1 cellular context compared by ENCODE assay signal in the genomic region with DNA sequence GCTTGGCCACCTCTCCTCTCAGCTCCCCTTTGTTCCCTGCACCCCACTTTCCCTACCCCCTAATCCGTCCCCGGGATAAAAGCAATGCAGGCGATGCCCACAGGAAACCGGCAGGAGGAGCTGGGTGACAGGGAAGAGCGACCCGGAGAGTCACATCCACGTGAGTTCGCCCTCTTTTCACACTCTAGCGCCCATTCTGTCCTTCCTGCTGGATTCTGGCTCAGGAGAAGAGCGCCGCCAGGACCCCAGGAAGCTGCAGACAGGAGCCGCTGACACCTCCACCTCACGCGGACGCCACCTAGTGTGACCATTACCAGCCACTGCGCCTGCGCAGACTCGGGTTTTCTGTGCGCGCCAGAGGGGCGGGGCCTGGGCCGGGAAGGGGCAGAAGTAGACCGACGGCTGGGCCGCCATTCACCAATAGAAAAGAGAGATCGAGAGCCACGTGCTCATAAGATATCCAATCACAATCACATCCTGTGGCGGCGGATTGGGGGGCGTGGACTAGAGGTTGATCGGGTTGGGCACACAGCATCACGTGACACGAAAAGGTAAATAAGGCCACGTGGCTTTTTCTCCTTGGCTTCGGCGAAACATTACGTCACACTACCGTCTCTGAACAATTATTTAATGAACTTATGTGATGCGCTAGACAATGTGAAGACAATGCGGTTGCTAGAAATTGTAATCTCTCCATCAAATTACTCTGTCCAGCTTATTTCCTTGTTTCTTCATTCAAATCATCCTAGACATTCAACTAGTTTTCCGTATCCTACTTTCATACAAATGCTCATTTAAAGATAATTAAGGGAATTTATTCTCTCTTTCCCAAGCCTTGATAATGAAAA.
TF ChIP-seq lines count a peak whose summit lies in the region.

No MANE protein-coding gene starts in this region.

TF ChIP-seq in HEK293, 187 proteins besides CTCF, POLR2A, EP300 and RAD21 (continued from another document and continues in another):
- TF ChIP-seq, protein P1, sequence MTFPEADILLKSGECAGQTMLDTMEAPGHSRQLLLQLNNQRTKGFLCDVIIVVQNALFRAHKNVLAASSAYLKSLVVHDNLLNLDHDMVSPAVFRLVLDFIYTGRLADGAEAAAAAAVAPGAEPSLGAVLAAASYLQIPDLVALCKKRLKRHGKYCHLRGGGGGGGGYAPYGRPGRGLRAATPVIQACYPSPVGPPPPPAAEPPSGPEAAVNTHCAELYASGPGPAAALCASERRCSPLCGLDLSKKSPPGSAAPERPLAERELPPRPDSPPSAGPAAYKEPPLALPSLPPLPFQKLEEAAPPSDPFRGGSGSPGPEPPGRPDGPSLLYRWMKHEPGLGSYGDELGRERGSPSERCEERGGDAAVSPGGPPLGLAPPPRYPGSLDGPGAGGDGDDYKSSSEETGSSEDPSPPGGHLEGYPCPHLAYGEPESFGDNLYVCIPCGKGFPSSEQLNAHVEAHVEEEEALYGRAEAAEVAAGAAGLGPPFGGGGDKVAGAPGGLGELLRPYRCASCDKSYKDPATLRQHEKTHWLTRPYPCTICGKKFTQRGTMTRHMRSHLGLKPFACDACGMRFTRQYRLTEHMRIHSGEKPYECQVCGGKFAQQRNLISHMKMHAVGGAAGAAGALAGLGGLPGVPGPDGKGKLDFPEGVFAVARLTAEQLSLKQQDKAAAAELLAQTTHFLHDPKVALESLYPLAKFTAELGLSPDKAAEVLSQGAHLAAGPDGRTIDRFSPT (tag by site-specific recombination; IDR thresholded peaks at IDR 0.05), result no peak
- no peak for TF ChIP-seq ZNF585B (tag by site-specific recombination; IDR thresholded peaks at IDR 0.05)
- TF ChIP-seq, protein P2, sequence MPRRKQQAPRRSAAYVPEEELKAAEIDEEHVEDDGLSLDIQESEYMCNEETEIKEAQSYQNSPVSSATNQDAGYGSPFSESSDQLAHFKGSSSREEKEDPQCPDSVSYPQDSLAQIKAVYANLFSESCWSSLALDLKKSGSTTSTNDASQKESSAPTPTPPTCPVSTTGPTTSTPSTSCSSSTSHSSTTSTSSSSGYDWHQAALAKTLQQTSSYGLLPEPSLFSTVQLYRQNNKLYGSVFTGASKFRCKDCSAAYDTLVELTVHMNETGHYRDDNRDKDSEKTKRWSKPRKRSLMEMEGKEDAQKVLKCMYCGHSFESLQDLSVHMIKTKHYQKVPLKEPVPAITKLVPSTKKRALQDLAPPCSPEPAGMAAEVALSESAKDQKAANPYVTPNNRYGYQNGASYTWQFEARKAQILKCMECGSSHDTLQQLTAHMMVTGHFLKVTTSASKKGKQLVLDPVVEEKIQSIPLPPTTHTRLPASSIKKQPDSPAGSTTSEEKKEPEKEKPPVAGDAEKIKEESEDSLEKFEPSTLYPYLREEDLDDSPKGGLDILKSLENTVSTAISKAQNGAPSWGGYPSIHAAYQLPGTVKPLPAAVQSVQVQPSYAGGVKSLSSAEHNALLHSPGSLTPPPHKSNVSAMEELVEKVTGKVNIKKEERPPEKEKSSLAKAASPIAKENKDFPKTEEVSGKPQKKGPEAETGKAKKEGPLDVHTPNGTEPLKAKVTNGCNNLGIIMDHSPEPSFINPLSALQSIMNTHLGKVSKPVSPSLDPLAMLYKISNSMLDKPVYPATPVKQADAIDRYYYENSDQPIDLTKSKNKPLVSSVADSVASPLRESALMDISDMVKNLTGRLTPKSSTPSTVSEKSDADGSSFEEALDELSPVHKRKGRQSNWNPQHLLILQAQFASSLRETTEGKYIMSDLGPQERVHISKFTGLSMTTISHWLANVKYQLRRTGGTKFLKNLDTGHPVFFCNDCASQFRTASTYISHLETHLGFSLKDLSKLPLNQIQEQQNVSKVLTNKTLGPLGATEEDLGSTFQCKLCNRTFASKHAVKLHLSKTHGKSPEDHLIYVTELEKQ (tag by site-specific recombination; IDR thresholded peaks at IDR 0.05; ENCODE audit: borderline replicate concordance), result 0 out of 2 replicates have a peak, but pooled peaks have one; percentile 12
- 0 out of 2 replicates have a peak, but pooled peaks have one; percentile 3 for TF ChIP-seq ZFP69B (tag by site-specific recombination; IDR thresholded peaks at IDR 0.05)
- TF ChIP-seq ZNF239 (tag by site-specific recombination; IDR thresholded peaks at IDR 0.05), result no peak
- no peak for TF ChIP-seq ZNF555 (tag by site-specific recombination; conservative IDR thresholded peaks at IDR 0.05)
- TF ChIP-seq KLF16 (tag by site-specific recombination; IDR thresholded peaks at IDR 0.05), result 0 out of 2 replicates have a peak, but pooled peaks have one; percentile 50
- TF ChIP-seq, protein P3, sequence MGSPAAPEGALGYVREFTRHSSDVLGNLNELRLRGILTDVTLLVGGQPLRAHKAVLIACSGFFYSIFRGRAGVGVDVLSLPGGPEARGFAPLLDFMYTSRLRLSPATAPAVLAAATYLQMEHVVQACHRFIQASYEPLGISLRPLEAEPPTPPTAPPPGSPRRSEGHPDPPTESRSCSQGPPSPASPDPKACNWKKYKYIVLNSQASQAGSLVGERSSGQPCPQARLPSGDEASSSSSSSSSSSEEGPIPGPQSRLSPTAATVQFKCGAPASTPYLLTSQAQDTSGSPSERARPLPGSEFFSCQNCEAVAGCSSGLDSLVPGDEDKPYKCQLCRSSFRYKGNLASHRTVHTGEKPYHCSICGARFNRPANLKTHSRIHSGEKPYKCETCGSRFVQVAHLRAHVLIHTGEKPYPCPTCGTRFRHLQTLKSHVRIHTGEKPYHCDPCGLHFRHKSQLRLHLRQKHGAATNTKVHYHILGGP (tag by site-specific recombination; IDR thresholded peaks at IDR 0.05), result no peak
- no peak for TF ChIP-seq ZNF830 (tag by site-specific recombination; IDR thresholded peaks at IDR 0.05; ENCODE audit: low read depth)
- no peak for TF ChIP-seq HOXA7 (CRISPR knock-in tag; IDR thresholded peaks at IDR 0.05; ENCODE audit: borderline replicate concordance)
- TF ChIP-seq, protein P4, sequence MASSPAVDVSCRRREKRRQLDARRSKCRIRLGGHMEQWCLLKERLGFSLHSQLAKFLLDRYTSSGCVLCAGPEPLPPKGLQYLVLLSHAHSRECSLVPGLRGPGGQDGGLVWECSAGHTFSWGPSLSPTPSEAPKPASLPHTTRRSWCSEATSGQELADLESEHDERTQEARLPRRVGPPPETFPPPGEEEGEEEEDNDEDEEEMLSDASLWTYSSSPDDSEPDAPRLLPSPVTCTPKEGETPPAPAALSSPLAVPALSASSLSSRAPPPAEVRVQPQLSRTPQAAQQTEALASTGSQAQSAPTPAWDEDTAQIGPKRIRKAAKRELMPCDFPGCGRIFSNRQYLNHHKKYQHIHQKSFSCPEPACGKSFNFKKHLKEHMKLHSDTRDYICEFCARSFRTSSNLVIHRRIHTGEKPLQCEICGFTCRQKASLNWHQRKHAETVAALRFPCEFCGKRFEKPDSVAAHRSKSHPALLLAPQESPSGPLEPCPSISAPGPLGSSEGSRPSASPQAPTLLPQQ (tag by site-specific recombination; IDR thresholded peaks at IDR 0.05), result peak; percentile 31; the same call in 1 of the 2 replicates
- TF ChIP-seq ZNF426 (tag by site-specific recombination; IDR thresholded peaks at IDR 0.05), result no peak
- TF ChIP-seq IKZF3 (tag by site-specific recombination; IDR thresholded peaks at IDR 0.05), result peak; percentile 84
- TF ChIP-seq ZNF626 (tag by site-specific recombination; IDR thresholded peaks at IDR 0.05), result no peak
- peak; percentile 95 for TF ChIP-seq SP2 (tag by site-specific recombination; IDR thresholded peaks at IDR 0.05)
- no peak for TF ChIP-seq MZF1 (tag by site-specific recombination; IDR thresholded peaks at IDR 0.05; ENCODE audit: borderline replicate concordance)
- TF ChIP-seq OVOL3 (tag by site-specific recombination; IDR thresholded peaks at IDR 0.05), result no peak
- TF ChIP-seq ZNF354C (tag by site-specific recombination; IDR thresholded peaks at IDR 0.05; ENCODE audit: borderline replicate concordance, low read depth), result no peak
- TF ChIP-seq ZNF600 (tag by site-specific recombination; IDR thresholded peaks at IDR 0.05), result peak; percentile 54
- no peak for TF ChIP-seq YY1 (tag by site-specific recombination; IDR thresholded peaks at IDR 0.05)
- TF ChIP-seq ZNF19 (tag by site-specific recombination; IDR thresholded peaks at IDR 0.05; ENCODE audit: low read depth), result no peak
- no peak for TF ChIP-seq HOXD13 (CRISPR knock-in tag; IDR thresholded peaks at IDR 0.05; ENCODE audit: borderline replicate concordance)
- TF ChIP-seq KLF9 (tag by site-specific recombination; IDR thresholded peaks at IDR 0.05; ENCODE audit: low read depth), result peak; percentile 87; the same call in 1 of the 2 replicates
- TF ChIP-seq, protein P5, sequence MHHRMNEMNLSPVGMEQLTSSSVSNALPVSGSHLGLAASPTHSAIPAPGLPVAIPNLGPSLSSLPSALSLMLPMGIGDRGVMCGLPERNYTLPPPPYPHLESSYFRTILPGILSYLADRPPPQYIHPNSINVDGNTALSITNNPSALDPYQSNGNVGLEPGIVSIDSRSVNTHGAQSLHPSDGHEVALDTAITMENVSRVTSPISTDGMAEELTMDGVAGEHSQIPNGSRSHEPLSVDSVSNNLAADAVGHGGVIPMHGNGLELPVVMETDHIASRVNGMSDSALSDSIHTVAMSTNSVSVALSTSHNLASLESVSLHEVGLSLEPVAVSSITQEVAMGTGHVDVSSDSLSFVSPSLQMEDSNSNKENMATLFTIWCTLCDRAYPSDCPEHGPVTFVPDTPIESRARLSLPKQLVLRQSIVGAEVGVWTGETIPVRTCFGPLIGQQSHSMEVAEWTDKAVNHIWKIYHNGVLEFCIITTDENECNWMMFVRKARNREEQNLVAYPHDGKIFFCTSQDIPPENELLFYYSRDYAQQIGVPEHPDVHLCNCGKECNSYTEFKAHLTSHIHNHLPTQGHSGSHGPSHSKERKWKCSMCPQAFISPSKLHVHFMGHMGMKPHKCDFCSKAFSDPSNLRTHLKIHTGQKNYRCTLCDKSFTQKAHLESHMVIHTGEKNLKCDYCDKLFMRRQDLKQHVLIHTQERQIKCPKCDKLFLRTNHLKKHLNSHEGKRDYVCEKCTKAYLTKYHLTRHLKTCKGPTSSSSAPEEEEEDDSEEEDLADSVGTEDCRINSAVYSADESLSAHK (tag by site-specific recombination; IDR thresholded peaks at IDR 0.05), result 0 out of 2 replicates have a peak, but pooled peaks have one; percentile 10
- TF ChIP-seq ZNF623 (tag by site-specific recombination; IDR thresholded peaks at IDR 0.05), result no peak
- TF ChIP-seq ZNF292 (tag by site-specific recombination; IDR thresholded peaks at IDR 0.05; ENCODE audit: borderline replicate concordance, low read depth), result no peak
- TF ChIP-seq, protein P6, sequence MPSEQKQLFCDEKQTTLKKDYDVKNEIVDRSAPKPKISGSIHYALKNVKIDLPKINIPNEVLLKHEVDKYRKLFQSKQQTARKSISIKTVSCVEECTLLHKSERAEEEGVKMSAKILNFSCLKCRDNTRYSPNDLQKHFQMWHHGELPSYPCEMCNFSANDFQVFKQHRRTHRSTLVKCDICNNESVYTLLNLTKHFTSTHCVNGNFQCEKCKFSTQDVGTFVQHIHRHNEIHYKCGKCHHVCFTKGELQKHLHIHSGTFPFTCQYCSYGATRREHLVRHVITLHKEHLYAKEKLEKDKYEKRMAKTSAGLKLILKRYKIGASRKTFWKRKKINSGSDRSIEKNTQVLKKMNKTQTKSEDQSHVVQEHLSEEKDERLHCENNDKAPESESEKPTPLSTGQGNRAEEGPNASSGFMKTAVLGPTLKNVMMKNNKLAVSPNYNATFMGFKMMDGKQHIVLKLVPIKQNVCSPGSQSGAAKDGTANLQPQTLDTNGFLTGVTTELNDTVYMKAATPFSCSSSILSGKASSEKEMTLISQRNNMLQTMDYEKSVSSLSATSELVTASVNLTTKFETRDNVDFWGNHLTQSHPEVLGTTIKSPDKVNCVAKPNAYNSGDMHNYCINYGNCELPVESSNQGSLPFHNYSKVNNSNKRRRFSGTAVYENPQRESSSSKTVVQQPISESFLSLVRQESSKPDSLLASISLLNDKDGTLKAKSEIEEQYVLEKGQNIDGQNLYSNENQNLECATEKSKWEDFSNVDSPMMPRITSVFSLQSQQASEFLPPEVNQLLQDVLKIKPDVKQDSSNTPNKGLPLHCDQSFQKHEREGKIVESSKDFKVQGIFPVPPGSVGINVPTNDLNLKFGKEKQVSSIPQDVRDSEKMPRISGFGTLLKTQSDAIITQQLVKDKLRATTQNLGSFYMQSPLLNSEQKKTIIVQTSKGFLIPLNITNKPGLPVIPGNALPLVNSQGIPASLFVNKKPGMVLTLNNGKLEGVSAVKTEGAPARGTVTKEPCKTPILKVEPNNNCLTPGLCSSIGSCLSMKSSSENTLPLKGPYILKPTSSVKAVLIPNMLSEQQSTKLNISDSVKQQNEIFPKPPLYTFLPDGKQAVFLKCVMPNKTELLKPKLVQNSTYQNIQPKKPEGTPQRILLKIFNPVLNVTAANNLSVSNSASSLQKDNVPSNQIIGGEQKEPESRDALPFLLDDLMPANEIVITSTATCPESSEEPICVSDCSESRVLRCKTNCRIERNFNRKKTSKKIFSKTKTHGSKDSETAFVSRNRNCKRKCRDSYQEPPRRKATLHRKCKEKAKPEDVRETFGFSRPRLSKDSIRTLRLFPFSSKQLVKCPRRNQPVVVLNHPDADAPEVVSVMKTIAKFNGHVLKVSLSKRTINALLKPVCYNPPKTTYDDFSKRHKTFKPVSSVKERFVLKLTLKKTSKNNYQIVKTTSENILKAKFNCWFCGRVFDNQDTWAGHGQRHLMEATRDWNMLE (tag by site-specific recombination; conservative IDR thresholded peaks at IDR 0.05; ENCODE audit: low read depth), result 0 out of 2 replicates have a peak, but pooled peaks have one; percentile 53
- TF ChIP-seq, protein P7, sequence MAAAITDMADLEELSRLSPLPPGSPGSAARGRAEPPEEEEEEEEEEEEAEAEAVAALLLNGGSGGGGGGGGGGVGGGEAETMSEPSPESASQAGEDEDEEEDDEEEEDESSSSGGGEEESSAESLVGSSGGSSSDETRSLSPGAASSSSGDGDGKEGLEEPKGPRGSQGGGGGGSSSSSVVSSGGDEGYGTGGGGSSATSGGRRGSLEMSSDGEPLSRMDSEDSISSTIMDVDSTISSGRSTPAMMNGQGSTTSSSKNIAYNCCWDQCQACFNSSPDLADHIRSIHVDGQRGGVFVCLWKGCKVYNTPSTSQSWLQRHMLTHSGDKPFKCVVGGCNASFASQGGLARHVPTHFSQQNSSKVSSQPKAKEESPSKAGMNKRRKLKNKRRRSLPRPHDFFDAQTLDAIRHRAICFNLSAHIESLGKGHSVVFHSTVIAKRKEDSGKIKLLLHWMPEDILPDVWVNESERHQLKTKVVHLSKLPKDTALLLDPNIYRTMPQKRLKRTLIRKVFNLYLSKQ (tag by site-specific recombination; IDR thresholded peaks at IDR 0.05; ENCODE audit: borderline replicate concordance), result no peak
- TF ChIP-seq ZNF624 (tag by site-specific recombination; IDR thresholded peaks at IDR 0.05), result no peak
- no peak for TF ChIP-seq ZNF350 (tag by site-specific recombination; IDR thresholded peaks at IDR 0.05)
- TF ChIP-seq SCRT1 (tag by site-specific recombination; IDR thresholded peaks at IDR 0.05; ENCODE audit: borderline replicate concordance), result no peak
- no peak for TF ChIP-seq ZNF121 (tag by site-specific recombination; IDR thresholded peaks at IDR 0.05)
- no peak for TF ChIP-seq ZNF701 (tag by site-specific recombination; IDR thresholded peaks at IDR 0.05)
- TF ChIP-seq KLF8 (tag by site-specific recombination; IDR thresholded peaks at IDR 0.05), result peak; percentile 48; the same call in 1 of the 2 replicates
- TF ChIP-seq ZNF501 (tag by site-specific recombination; IDR thresholded peaks at IDR 0.05), result peak; percentile 35
- no peak for TF ChIP-seq GLI4 (tag by site-specific recombination; IDR thresholded peaks at IDR 0.05)
- no peak for TF ChIP-seq ZBTB20 (tag by site-specific recombination; IDR thresholded peaks at IDR 0.05)
